ENCODE assay signal across 9 cellular contexts in the genomic region with DNA sequence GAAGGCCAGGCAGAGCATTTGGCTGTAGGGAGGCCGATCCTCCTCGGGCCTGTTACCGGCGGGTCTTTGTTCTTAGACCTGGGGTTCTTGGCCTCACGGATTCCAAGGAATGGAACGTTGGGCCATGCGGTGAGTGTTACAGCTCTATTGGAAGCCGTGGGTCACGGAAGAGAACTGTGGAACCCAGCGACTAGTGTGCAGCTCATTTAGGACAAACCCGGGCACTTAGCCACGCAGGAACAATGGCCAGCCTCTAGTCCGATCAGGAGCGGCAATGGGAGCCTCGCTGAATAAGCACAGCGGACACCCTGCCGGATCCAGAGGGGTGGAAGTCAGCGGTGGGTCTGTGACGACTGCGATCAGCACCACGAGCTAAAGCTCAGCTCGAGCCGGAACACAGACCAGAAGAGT. TPM values are rescaled to one million over a fixed set of nuclear protein-coding genes. Genes with fewer than 3 reads are reported as not detected.
DNase-seq lines count a peak whose midpoint lies in the region; ATAC-seq, FAIRE-seq and TF ChIP-seq lines count a peak whose summit lies in the region.
"Had no signal": no experiment of that assay in that cellular context is flagged by ENCODE, and none has a peak within 500 bp of the region (broad histone marks: within the 10 kb centered on the region; RNA-seq: fewer than 3 reads in every experiment).

No MANE protein-coding gene starts in this region.

- no peak for ATAC-seq in gastrocnemius medialis

- peak overlapping the region in 4 of 11 experiments; percentile 2 to 42 (median 6); a peak in 2 of 22 replicates for H3K4me2 ChIP-seq in BLaER1 treated with 17β-estradiol and CSF1 and Interleukin-3, amounts not matched to agents 10 nM and 100 nM

- POLR2A ChIA-PET in CD4-positive, alpha-beta memory T cell (lab: Charles Lee; ENCODE audit: partially characterized antibody), result no interaction called here

- peaks cover 0 to 38% (median 3%) of the 10 kb centered on the region in 11 experiments; a peak in 5 of 22 replicates for H4K20me1 ChIP-seq in BLaER1 treated with 17β-estradiol and CSF1 and Interleukin-3, amounts not matched to agents 10 nM and 100 nM

- in situ Hi-C loops in gastrocnemius medialis (cut with MboI; ENCODE audit: low sequenced_read_pairs in 4 of 4), result loop anchor here in 1 of 4 donors (10.0 kb wide), 1 partner anchor 71 kb away; a partner anchor contains a TSS

- CTCF ChIA-PET in CD4-positive, alpha-beta memory T cell (lab: Charles Lee; ENCODE audit: partially characterized antibody), result interaction anchor here (0.6 to 2.6 kb wide), 5 partner anchors 10 to 190 kb away, joined by 3 to 11 read pairs (median 4); no protein-coding TSS in a partner anchor

- no peaks in the 10 kb centered on the region for H3K9me3 Mint-ChIP-seq in CD4-positive, alpha-beta memory T cell
- H3K9me3 Mint-ChIP-seq: activated T-helper 2 cell treated with anti-CD3 and anti-CD28 coated beads, Interferon-gamma antibody, Interleukin-2, Interleukin-4, amounts not matched to agents 10 μg/mL and 5 μg/mL and 100 μg/mL, durations not matched to agents 14 hours and 24 hours and 36 hours had no signal

- peaks cover 8 to 19% of the 10 kb centered on the region in 2 donors for H3K36me3 Mint-ChIP-seq in CD4-positive, alpha-beta memory T cell

- H3K27me3 ChIP-seq in BLaER1 treated with 17β-estradiol and CSF1 and Interleukin-3, amounts not matched to agents 10 nM and 100 nM, result no peaks in the 10 kb centered on the region
- no peaks in the 10 kb centered on the region for H3K27me3 ChIP-seq in gastrocnemius medialis
- no peaks in the 10 kb centered on the region for H3K27me3 ChIP-seq in CD4-positive, alpha-beta memory T cell (ENCODE audit: insufficient read depth, low read length)

- no peaks in the 10 kb centered on the region for H3K9me3 ChIP-seq in BLaER1 treated with 17β-estradiol and CSF1 and Interleukin-3, amounts not matched to agents 10 nM and 100 nM (replicated peaks in 1 of 11)
- H3K9me3 ChIP-seq in kidney (ENCODE audit: control insufficient read depth in 1 of 2, low read length in 2 of 2), result no peaks in the 10 kb centered on the region
- no peaks in the 10 kb centered on the region for H3K9me3 ChIP-seq in gastrocnemius medialis
- H3K9me3 ChIP-seq in CD4-positive, alpha-beta memory T cell (ENCODE audit: control insufficient read depth in 1 of 2, low read length in 2 of 2), result no peaks in the 10 kb centered on the region

- H3K27ac Mint-ChIP-seq in CD4-positive, alpha-beta memory T cell, result no peak overlapping the region
- H3K27ac Mint-ChIP-seq: activated T-helper 2 cell treated with anti-CD3 and anti-CD28 coated beads, Interferon-gamma antibody, Interleukin-2, Interleukin-4, amounts not matched to agents 10 μg/mL and 5 μg/mL and 100 μg/mL, durations not matched to agents 14 hours and 24 hours and 36 hours had no signal

- peaks cover 17 to 88% (median 55%) of the 10 kb centered on the region in 11 experiments; a peak in 21 of 22 replicates for H3K36me3 ChIP-seq in BLaER1 treated with 17β-estradiol and CSF1 and Interleukin-3, amounts not matched to agents 10 nM and 100 nM
- peaks cover 0 to 2% of the 10 kb centered on the region in 2 donors for H3K36me3 ChIP-seq in kidney (ENCODE audit: control insufficient read depth in 1 of 2, insufficient read depth in 2 of 2, low read length in 2 of 2)
- H3K36me3 ChIP-seq in gastrocnemius medialis, result no peaks in the 10 kb centered on the region
- no peaks in the 10 kb centered on the region for H3K36me3 ChIP-seq in CD4-positive, alpha-beta memory T cell (ENCODE audit: insufficient read depth, low read length)

- DNase-seq in anterior cingulate cortex (lab: John Stamatoyannopoulos, UW) (peak in 42 of 58 donors; percentile 10 to 78 (median 41)), kidney (no peak), gastrocnemius medialis (no peak), NCI-H2081 (lab: John Stamatoyannopoulos, UW) (no peak), amniotic stem cell (lab: John Stamatoyannopoulos, UW) (no peak), AG08396 (ENCODE audit: low spot score) (no peak)
- DNase-seq in CD4-positive, alpha-beta memory T cell, result no peak

- TF ChIP-seq CTCF in kidney (IDR thresholded peaks at IDR 0.05; ENCODE audit: borderline replicate concordance, extremely low read depth, insufficient read depth) (no peak), gastrocnemius medialis (IDR thresholded peaks at IDR 0.05 in 4 of 5, conservative IDR thresholded peaks at IDR 0.05 in 1 of 5) (no peak)

- H3K4me1 ChIP-seq in BLaER1 treated with 17β-estradiol and CSF1 and Interleukin-3, amounts not matched to agents 10 nM and 100 nM, result peaks cover 23 to 81% (median 48%) of the 10 kb centered on the region in 10 experiments
- peaks cover 35 to 48% of the 10 kb centered on the region in 2 donors for H3K4me1 ChIP-seq in kidney (ENCODE audit: control insufficient read depth in 1 of 2, insufficient read depth in 1 of 2, low read depth in 1 of 2, low read length in 2 of 2)
- H3K4me1 ChIP-seq in gastrocnemius medialis, result peaks cover 56 to 64% of the 10 kb centered on the region in 2 donors
- H3K4me1 ChIP-seq in CD4-positive, alpha-beta memory T cell (ENCODE audit: insufficient read depth, low read length), result no peaks in the 10 kb centered on the region

- intact Hi-C loops in kidney (cut with DNase I), result no loop called here
- intact Hi-C loops in gastrocnemius medialis (cut with DNase I; ENCODE audit: low total_unique reads), result loop anchor here (1.0 to 2.0 kb wide), 2 partner anchors 139 to 189 kb away; no protein-coding TSS in a partner anchor
- intact Hi-C loops in CD4-positive, alpha-beta memory T cell (cut with micrococcal nuclease), result no loop called here

- no peaks in the 10 kb centered on the region for H3K27me3 Mint-ChIP-seq in CD4-positive, alpha-beta memory T cell

- no peak overlapping the region for H3K4me3 Mint-ChIP-seq in CD4-positive, alpha-beta memory T cell

- TF ChIP-seq POLR2A in gastrocnemius medialis (IDR thresholded peaks at IDR 0.05), result peak; percentile 51 to 58

- H3K4me1 Mint-ChIP-seq in CD4-positive, alpha-beta memory T cell, result no peaks in the 10 kb centered on the region

- peak overlapping the region in 2 of 11 experiments; percentile 9 to 15; a peak in 2 of 22 replicates for H3K9ac ChIP-seq in BLaER1 treated with 17β-estradiol and CSF1 and Interleukin-3, amounts not matched to agents 10 nM and 100 nM
- H3K9ac ChIP-seq in kidney (ENCODE audit: low read length in 2 of 2), result peak overlapping the region in 1 of 2 donors; percentile 81

- H3K27ac ChIP-seq in BLaER1 treated with 17β-estradiol and CSF1 and Interleukin-3, amounts not matched to agents 10 nM and 100 nM, result peak overlapping the region in 7 of 11 experiments; percentile 7 to 61 (median 30); a peak in 9 of 22 replicates
- H3K27ac ChIP-seq in kidney (ENCODE audit: low read depth in 2 of 2, low read length in 2 of 2) (peak overlapping the region; percentile 95 to 97), gastrocnemius medialis (peak overlapping the region; percentile 85 to 94 (median 92))
- no peak overlapping the region for H3K27ac ChIP-seq in CD4-positive, alpha-beta memory T cell (ENCODE audit: low read depth, low read length)

- FAIRE-seq in kidney (lab: Jason Lieb, UNC), result no peak

- no peak overlapping the region for H3K4me3 ChIP-seq in BLaER1 treated with 17β-estradiol and CSF1 and Interleukin-3, amounts not matched to agents 10 nM and 100 nM
- H3K4me3 ChIP-seq in kidney (ENCODE audit: low read length in 2 of 2), result no peak overlapping the region
- H3K4me3 ChIP-seq in gastrocnemius medialis, result no peak overlapping the region
- no peak overlapping the region for H3K4me3 ChIP-seq in CD4-positive, alpha-beta memory T cell (ENCODE audit: low read length in 2 of 2)

RNA-seq across cellular contexts. Expression of a gene that starts 53.9 kb away (rescaled TPM):
- total RNA-seq in kidney (30.9 TPM), gastrocnemius medialis (10 to 100 TPM; 24.8 to 50.4 (median 41.5) TPM)
- 80.7 TPM for polyA plus RNA-seq in kidney (ENCODE audit: insufficient read depth, low read depth, low replicate concordance)
- total RNA-seq in CD4-positive, alpha-beta memory T cell, result 10 to 100 TPM in 1 of 2 experiments, 1 to 10 TPM in 1; 9.6 to 13.3 TPM
- 10 to 100 TPM; 37.8 TPM for polyA plus RNA-seq in CD4-positive, alpha-beta memory T cell

Comparison
In these comparisons a context has a peak if more than half of its experiments do, and no peak if none do; other contexts are left out.
1. DNase-seq: peak in anterior cingulate cortex (42 of 58); none in kidney (single experiment), gastrocnemius medialis (0 of 2), NCI-H2081 (0 of 2), CD4-positive, alpha-beta memory T cell (0 of 5), amniotic stem cell (single experiment) and AG08396 (single experiment).